ENCODE assay signal across 15 cellular contexts in genomic region chr15:64720188-64720587, GRCh38. TPM values are rescaled to one million over a fixed set of nuclear protein-coding genes. Genes with fewer than 3 reads are reported as not detected.
"Had no signal": no experiment of that assay in that cellular context is flagged by ENCODE, and none has a peak within 500 bp of the region (broad histone marks: within the 10 kb centered on the region; RNA-seq: fewer than 3 reads in every experiment).

No MANE protein-coding gene starts in this region.

- H3K4me3 Mint-ChIP-seq: activated CD4-positive, alpha-beta T cell treated with anti-CD3 and anti-CD28 coated beads, Interleukin-2, amount 10 ng/mL, durations not matched to agents 7 days and 5 days; activated naive CD4-positive, alpha-beta T cell treated with anti-CD3 and anti-CD28 coated beads, Interleukin-2, amount 10 ng/mL, durations not matched to agents 7 days and 5 days had no signal

- DNase-seq: activated CD4-positive, alpha-beta T cell treated with anti-CD3 and anti-CD28 coated beads, Interleukin-2, amount 10 ng/mL, durations not matched to agents 7 days and 5 days; activated CD4-positive, CD25-positive, alpha-beta regulatory T cell; activated CD8-positive, alpha-beta memory T cell treated with anti-CD3 and anti-CD28 coated beads for 24 hours; activated naive CD4-positive, alpha-beta T cell treated with anti-CD3 and anti-CD28 coated beads, Interleukin-2, amount 10 ng/mL, durations not matched to agents 7 days and 5 days; activated T-cell treated with anti-CD3 and anti-CD28 coated beads for 4 hours; left lung; SK-N-SH; stimulated activated CD4-positive, alpha-beta T cell treated with anti-CD3 and anti-CD28 coated beads, Interleukin-2, amount 100 ng/mL, for 24 hours; stimulated activated naive CD8-positive, alpha-beta T cell treated with anti-CD3 and anti-CD28 coated beads, Interleukin-15, Interleukin-2, amounts not matched to agents 100 U/mL and 50 U/mL, for 24 hours; upper lobe of right lung had no signal

- H3K9me3 ChIP-seq: left lung, SK-N-SH, suprapubic skin, upper lobe of right lung had no signal

- H3K36me3 ChIP-seq: left lung, suprapubic skin, upper lobe of right lung had no signal

- H3K9me3 Mint-ChIP-seq: activated CD4-positive, alpha-beta T cell treated with anti-CD3 and anti-CD28 coated beads, Interleukin-2, amount 10 ng/mL, durations not matched to agents 7 days and 5 days; activated naive CD4-positive, alpha-beta T cell treated with anti-CD3 and anti-CD28 coated beads, Interleukin-2, amount 10 ng/mL, durations not matched to agents 7 days and 5 days; activated T-helper 2 cell treated with anti-CD3 and anti-CD28 coated beads, Interferon-gamma antibody, Interleukin-2, Interleukin-4, amounts not matched to agents 10 μg/mL and 5 μg/mL and 100 μg/mL, durations not matched to agents 14 hours and 24 hours and 36 hours had no signal

- H3K4me1 ChIP-seq: suprapubic skin had no signal

- H3K27me3 ChIP-seq: left lung, suprapubic skin, upper lobe of right lung had no signal

- H3K27me3 Mint-ChIP-seq: activated CD4-positive, alpha-beta T cell treated with anti-CD3 and anti-CD28 coated beads, Interleukin-2, amount 10 ng/mL, durations not matched to agents 7 days and 5 days had no signal

- H3K27ac Mint-ChIP-seq: activated CD4-positive, alpha-beta T cell treated with anti-CD3 and anti-CD28 coated beads, Interleukin-2, amount 10 ng/mL, durations not matched to agents 7 days and 5 days; activated naive CD4-positive, alpha-beta T cell treated with anti-CD3 and anti-CD28 coated beads, Interleukin-2, amount 10 ng/mL, durations not matched to agents 7 days and 5 days; activated T-helper 2 cell treated with anti-CD3 and anti-CD28 coated beads, Interferon-gamma antibody, Interleukin-2, Interleukin-4, amounts not matched to agents 10 μg/mL and 5 μg/mL and 100 μg/mL, durations not matched to agents 14 hours and 24 hours and 36 hours had no signal

- H3K27ac ChIP-seq: left lung, suprapubic skin, upper lobe of right lung had no signal

- H3K36me3 Mint-ChIP-seq: activated naive CD4-positive, alpha-beta T cell treated with anti-CD3 and anti-CD28 coated beads, Interleukin-2, amount 10 ng/mL, durations not matched to agents 7 days and 5 days had no signal

- H3K4me3 ChIP-seq: left lung, suprapubic skin, upper lobe of right lung had no signal

- ATAC-seq: left lung; sciatic nerve; stimulated activated naive CD8-positive, alpha-beta T cell treated with anti-CD3 and anti-CD28 coated beads, Interleukin-15, Interleukin-2, amounts not matched to agents 100 U/mL and 50 U/mL, for 24 hours; upper lobe of right lung had no signal

RNA-seq across cellular contexts. Expression of gene RBPMS2, which starts 55.2 kb away (rescaled TPM):
- total RNA-seq: myocyte; T-helper 1 cell treated with Interleukin-12 subunit alpha and Interleukin-12 subunit beta and Interleukin-4 antibody, amounts not matched to agents 30 ng/mL and 1 ng/mL, for 36 hours had no signal
